Comparison of ENCODE assay signal across 8 cellular contexts in genomic region chr9:7799934-7800285, GRCh38. TPM values are rescaled to one million over a fixed set of nuclear protein-coding genes. Genes with fewer than 3 reads are reported as not detected.
DNase-seq lines count a peak whose midpoint lies in the region; ATAC-seq, FAIRE-seq and TF ChIP-seq lines count a peak whose summit lies in the region.

No MANE protein-coding gene starts in this region.

- H2AK5ac ChIP-seq in H1 (ENCODE audit: low read depth, low read length), result no peak overlapping the region

- H3K36me3 Mint-ChIP-seq in progenitor cell of endocrine pancreas (ENCODE audit: insufficient read depth), result no peaks in the 10 kb centered on the region

- H4K20me1 ChIP-seq in Karpas-422 (ENCODE audit: insufficient read depth, low read depth, low read length) (no peaks in the 10 kb centered on the region), H1 (replicated peaks in 1 of 2; ENCODE audit: control insufficient read depth in 1 of 2, insufficient read depth in 2 of 2, low read length in 2 of 2) (no peaks in the 10 kb centered on the region)

- H2BK5ac ChIP-seq in H1 (ENCODE audit: low read depth, low read length), result no peak overlapping the region; the same call in 1 of the 2 replicates

- H3K9me3 ChIP-seq in Karpas-422 (ENCODE audit: low read length) (no peaks in the 10 kb centered on the region), H1 (ENCODE audit: insufficient read depth in 2 of 2, low read depth in 1 of 2, low read length in 1 of 2) (no peaks in the 10 kb centered on the region)

- POLR2A ChIA-PET in H1 (lab: Charles Lee; ENCODE audit: partially characterized antibody), result no interaction called here

- H3K4me2 ChIP-seq in Karpas-422 (ENCODE audit: low read depth, low read length, poor library complexity, severe bottlenecking) (peak overlapping the region; percentile 76), H1 (ENCODE audit: insufficient read depth in 1 of 2, low read depth in 2 of 2, low read length in 2 of 2) (peak overlapping the region; percentile 75 to 82)

- ATAC-seq in GM21423 (IDR thresholded peaks at IDR 0.05; ENCODE audit: unreplicated experiment), result peak; percentile 8

- H3K4me1 Mint-ChIP-seq in progenitor cell of endocrine pancreas (ENCODE audit: low read depth), result peaks cover 10% of the 10 kb centered on the region

- H2BK120ac ChIP-seq in H1 (replicated peaks; ENCODE audit: low read depth, low read length), result no peak overlapping the region

- no peak overlapping the region for H2BK15ac ChIP-seq in H1 (ENCODE audit: low read length)

- no peak overlapping the region for H4K91ac ChIP-seq in H1 (replicated peaks; ENCODE audit: insufficient read length, low read length)

- no peaks in the 10 kb centered on the region for H3K9me2 ChIP-seq in Karpas-422 (replicated peaks; ENCODE audit: insufficient read depth, low read length)

- no peak overlapping the region for H3K4ac ChIP-seq in H1 (replicated peaks; ENCODE audit: insufficient read length, low read depth, low read length)

- H3K9ac ChIP-seq in Karpas-422 (ENCODE audit: low read length) (peak overlapping the region; percentile 67), H1 (replicated peaks in 1 of 4; ENCODE audit: extremely low read depth in 1 of 4, low read depth in 3 of 4, low read length in 3 of 4) (no peak overlapping the region)

- no peak for FAIRE-seq in H1 (lab: Jason Lieb, UNC)

- peak overlapping the region; percentile 96 for H3K4me3 Mint-ChIP-seq in progenitor cell of endocrine pancreas (ENCODE audit: low read depth)

- no peak overlapping the region for H3K56ac ChIP-seq in H1 (replicated peaks; ENCODE audit: insufficient read length, low read depth, low read length)

- TF ChIP-seq RAD21 in H1 (IDR thresholded peaks at IDR 0.05 in 1 of 2, conservative IDR thresholded peaks at IDR 0.05 in 1 of 2; ENCODE audit: low read depth in 2 of 2, low read length in 2 of 2), result no peak

- H3K4me1 ChIP-seq in Karpas-422 (ENCODE audit: low read length) (peaks cover 16% of the 10 kb centered on the region), H1 (replicated peaks in 1 of 4; ENCODE audit: control insufficient read depth in 3 of 4, insufficient read depth in 4 of 4, low read length in 3 of 4) (peaks cover 0 to 3% (median 1%) of the 10 kb centered on the region in 4 experiments; a peak in 2 of 7 replicates)

- TF ChIP-seq CTCF in H1 (IDR thresholded peaks at IDR 0.05; ENCODE audit: control extremely low read depth in 1 of 3, insufficient read depth in 1 of 3, low read depth in 1 of 3, low read length in 3 of 3), result no peak
- TF ChIP-seq CTCF in progenitor cell of endocrine pancreas (IDR thresholded peaks at IDR 0.05; ENCODE audit: unreplicated experiment), result no peak

- H3K4me3 ChIP-seq in Karpas-422 (ENCODE audit: low read length) (peak overlapping the region; percentile 68), H1 (ENCODE audit: extremely low read depth in 1 of 4, insufficient read depth in 2 of 4, low read depth in 3 of 4, low read length in 4 of 4) (peak overlapping the region in 2 of 4 experiments; percentile 59 to 100; a peak in 3 of 8 replicates)

- no peak overlapping the region for H3K27ac Mint-ChIP-seq in progenitor cell of endocrine pancreas

- H2BK20ac ChIP-seq in H1 (ENCODE audit: low read length), result no peak overlapping the region

- H3K79me1 ChIP-seq in H1 (ENCODE audit: low read depth, low read length), result no peaks in the 10 kb centered on the region; the same call in 1 of the 2 replicates

- H2AFZ ChIP-seq in Karpas-422 (ENCODE audit: low read length) (peak overlapping the region; percentile 99), H1 (ENCODE audit: low read length) (peak overlapping the region; percentile 99)

- CTCF ChIA-PET in H1 (lab: Charles Lee; ENCODE audit: partially characterized antibody), result no interaction called here

- no peak overlapping the region for H3K23ac ChIP-seq in H1 (ENCODE audit: insufficient read length)

- H3K27ac ChIP-seq in Karpas-422 (ENCODE audit: low read length) (no peak overlapping the region), H1 (ENCODE audit: low read depth, low read length) (no peak overlapping the region)

- no peak for TF ChIP-seq EP300 in H1 (IDR thresholded peaks at IDR 0.05; ENCODE audit: borderline replicate concordance in 1 of 2, low read depth in 2 of 2, low read length in 2 of 2)

- no peak overlapping the region for H3K14ac ChIP-seq in H1 (ENCODE audit: insufficient read length)

- no peaks in the 10 kb centered on the region for H3K9me3 Mint-ChIP-seq in progenitor cell of endocrine pancreas (ENCODE audit: low read depth)

- H3K36me3 ChIP-seq in Karpas-422 (ENCODE audit: insufficient read depth, low read length), result peaks cover 17% of the 10 kb centered on the region
- H3K36me3 ChIP-seq in H1 (ENCODE audit: control insufficient read depth in 2 of 4, insufficient read depth in 4 of 4, low read length in 3 of 4), result peaks cover 2 to 32% (median 13%) of the 10 kb centered on the region in 4 experiments; a peak in 6 of 8 replicates

- H3K27me3 ChIP-seq in Karpas-422 (ENCODE audit: low read length) (no peaks in the 10 kb centered on the region), H1 (replicated peaks in 1 of 4; ENCODE audit: control insufficient read depth in 3 of 4, extremely low read depth in 1 of 4, insufficient read depth in 3 of 4, low read length in 3 of 4) (no peaks in the 10 kb centered on the region)

- no peaks in the 10 kb centered on the region for H3K23me2 ChIP-seq in H1 (ENCODE audit: low read depth, low read length)

- TF ChIP-seq POLR2A in H1 (IDR thresholded peaks at IDR 0.05; ENCODE audit: control extremely low read depth in 1 of 2, low read depth in 2 of 2, low read length in 2 of 2), result no peak

- peak; percentile 51 to 58 for DNase-seq in AML-193 (lab: John Stamatoyannopoulos, UW)
- no peak for DNase-seq in Karpas-422
- no peak for DNase-seq in H1 (ENCODE audit: low read depth in 1 of 2, low spot score in 2 of 2)
- no peak for DNase-seq in progenitor cell of endocrine pancreas (ENCODE audit: low spot score, unreplicated experiment)
- no peak for DNase-seq in stimulated activated CD4-positive, alpha-beta T cell treated with anti-CD3 and anti-CD28 coated beads, Interleukin-12 subunit alpha, Interleukin-12 subunit beta, amount 100 ng/mL, for 4 hours
- DNase-seq in NCI-H1694 treated with DMSO at 0.1 percent for 48 hours (lab: John Stamatoyannopoulos, UW), result no peak
- no peak for DNase-seq in stimulated activated CD4-positive, alpha-beta T cell treated with anti-CD3 and anti-CD28 coated beads, Interleukin-1b, Interleukin-23, amount 100 ng/mL, for 48 hours

- H3K79me2 ChIP-seq in Karpas-422 (ENCODE audit: low read length) (peaks cover 14% of the 10 kb centered on the region), H1 (ENCODE audit: control insufficient read depth in 1 of 2, insufficient read depth in 2 of 2, low read length in 2 of 2) (peaks cover 0 to 15% of the 10 kb centered on the region in 2 experiments; a peak in 2 of 4 replicates)

- no peaks in the 10 kb centered on the region for H3K27me3 Mint-ChIP-seq in progenitor cell of endocrine pancreas

- WGBS in H1 (ENCODE audit: extremely low coverage in 1 of 2, insufficient coverage in 1 of 2, insufficient read length in 1 of 2, insufficient replicate concordance in 2 of 2, low coverage in 1 of 2, low lambda C conversion rate in 2 of 2, missing lambda C conversion rate in 1 of 2), 2 experiments, result 67% methylated on average over 4 of the region's 8 CpGs; no CpG with 5 or more reads in 1 of the 2 experiments

- H2BK12ac ChIP-seq in H1 (ENCODE audit: low read depth, low read length), result no peak overlapping the region

- no peak overlapping the region for H4K8ac ChIP-seq in H1 (ENCODE audit: extremely low read depth, insufficient read depth, low read length)

- no peak overlapping the region for H4K5ac ChIP-seq in H1 (ENCODE audit: insufficient read length, low read depth, low read length)

- H3K18ac ChIP-seq in H1 (ENCODE audit: extremely low read depth, low read length), result no peak overlapping the region

TF ChIP-seq in H1, 55 proteins besides CTCF, POLR2A, EP300 and RAD21 (continues in another document):
- TF ChIP-seq MAFK (IDR thresholded peaks at IDR 0.05; ENCODE audit: low read depth, low read length) (no peak), TBP (IDR thresholded peaks at IDR 0.05; ENCODE audit: low read depth, low read length) (no peak), YY1 (IDR thresholded peaks at IDR 0.05; ENCODE audit: low read depth, low read length) (no peak), SRF (IDR thresholded peaks at IDR 0.05; ENCODE audit: low read depth, low read length) (no peak), NRF1 (IDR thresholded peaks at IDR 0.05; ENCODE audit: low read depth, low read length) (no peak), SIRT6 (IDR thresholded peaks at IDR 0.05; ENCODE audit: low read length) (no peak), KDM1A (IDR thresholded peaks at IDR 0.05; ENCODE audit: borderline replicate concordance, low read length) (no peak), SIN3A (conservative IDR thresholded peaks at IDR 0.05 in 1 of 2, IDR thresholded peaks at IDR 0.05 in 1 of 2; ENCODE audit: low read depth in 1 of 2, low read length in 2 of 2) (no peak), CHD2 (IDR thresholded peaks at IDR 0.05; ENCODE audit: low read length) (no peak), SAP30 (IDR thresholded peaks at IDR 0.05; ENCODE audit: insufficient read depth, insufficient replicate concordance, low read length) (no peak), RFX5 (IDR thresholded peaks at IDR 0.05; ENCODE audit: borderline replicate concordance, low read depth, low read length) (no peak), SIX5 (IDR thresholded peaks at IDR 0.05; ENCODE audit: low read depth, low read length) (no peak), SP1 (IDR thresholded peaks at IDR 0.05; ENCODE audit: low read depth, low read length) (no peak)

RNA-seq across cellular contexts. Expression of gene DMAC1, which starts 0.3 kb away (rescaled TPM):
- 28.7 and 50.7 TPM in 2 replicates for total RNA-seq in Karpas-422 (2014; rRNA removed; shearing (Covaris generic); ENCODE audit: low replicate concordance)
- total RNA-seq in H1 (2021; fragmentation: NEBNext Ultra II Directional; extraction: Animal tissue kit (Norgen Biotek cat#: 25700)), result 89.4 and 92.5 TPM in 2 replicates
- 30.4 and 36.6 TPM in 2 replicates for polyA plus RNA-seq in H1 (2011; rRNA removed)
- 29.3 TPM for polyA plus RNA-seq in H1 (2011; cell fraction: cytosol; rRNA removed)
- polyA plus RNA-seq in H1 (2011; cell fraction: nucleus; rRNA removed), result 22.1 TPM
- 71.4 to 84.8 TPM (median 83.1 TPM) in 4 replicates for polyA plus RNA-seq in H1 (2012, experiment 1 of 2)
- polyA plus RNA-seq in H1 (2012, experiment 2 of 2), result 33.9 TPM
- 96.1 TPM for polyA plus RNA-seq in H1 (2013, experiment 1 of 2)
- 98.9 TPM for polyA plus RNA-seq in H1 (2013, experiment 2 of 2)
- 7.6 and 16.1 TPM in 2 replicates for polyA minus RNA-seq in H1 (2011; rRNA and poly(A)+ RNA removed)
- polyA minus RNA-seq in H1 (2011; cell fraction: cytosol; rRNA and poly(A)+ RNA removed), result 12.6 TPM
- 12.1 TPM for polyA minus RNA-seq in H1 (2011; cell fraction: nucleus; rRNA and poly(A)+ RNA removed)
- 73.8 and 74.3 TPM in 2 replicates for total RNA-seq in progenitor cell of endocrine pancreas

Comparison
In these comparisons a context has a peak if more than half of its experiments do, and no peak if none do; other contexts are left out.
1. DNase-seq: peak in AML-193 (2 of 2); none in Karpas-422 (single experiment), H1 (0 of 2), progenitor cell of endocrine pancreas (single experiment), stimulated activated CD4-positive, alpha-beta T cell treated with anti-CD3 and anti-CD28 coated beads, Interleukin-12 subunit alpha, Interleukin-12 subunit beta, amount 100 ng/mL, for 4 hours (single experiment), NCI-H1694 treated with DMSO at 0.1 percent for 48 hours (single experiment) and stimulated activated CD4-positive, alpha-beta T cell treated with anti-CD3 and anti-CD28 coated beads, Interleukin-1b, Interleukin-23, amount 100 ng/mL, for 48 hours (single experiment).